18 cellular contexts compared by ENCODE assay signal in the genomic region with DNA sequence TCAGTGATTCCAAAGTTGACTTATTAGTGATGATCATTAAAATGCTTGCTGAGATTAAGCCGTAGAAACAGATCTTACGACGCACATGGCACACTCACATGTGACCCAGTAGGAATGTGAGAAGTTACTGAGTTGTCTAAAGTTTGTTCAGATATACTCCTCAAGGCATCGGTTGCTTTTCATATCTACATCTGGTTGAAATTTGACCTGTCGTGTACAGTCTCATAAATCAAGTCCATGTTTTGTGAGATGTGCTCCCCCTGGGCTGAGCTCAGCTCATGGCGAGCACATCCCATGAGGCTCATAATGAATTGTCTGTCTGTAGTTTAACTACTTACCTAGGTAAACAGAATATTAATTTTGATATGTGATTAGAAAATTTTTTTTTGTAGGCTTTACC.
DNase-seq lines count a peak whose midpoint lies in the region; ATAC-seq lines count a peak whose summit lies in the region.
"Had no signal": no experiment of that assay in that cellular context is flagged by ENCODE, and none has a peak within 500 bp of the region (broad histone marks: within the 10 kb centered on the region; RNA-seq: fewer than 3 reads in every experiment).

No MANE protein-coding gene starts in this region.

- no peak overlapping the region for H2AFZ ChIP-seq in trophoblast cell (ENCODE audit: insufficient read depth, low read length, poor library complexity)
- H2AFZ ChIP-seq: parathyroid adenoma had no signal

- H2BK5ac ChIP-seq in trophoblast cell (ENCODE audit: low read depth, low read length, poor library complexity) = no peak overlapping the region

- peaks cover 18% of the 10 kb centered on the region; the same call in 1 of the 2 replicates for H4K20me1 ChIP-seq in BLaER1

- H3K9me3 ChIP-seq in BLaER1 (no peaks in the 10 kb centered on the region), trophoblast cell (ENCODE audit: insufficient read depth, low read depth, low read length) (no peaks in the 10 kb centered on the region)
- H3K9me3 ChIP-seq: esophagus muscularis mucosa, sigmoid colon, thoracic aorta had no signal

- no peak overlapping the region for H2BK120ac ChIP-seq in trophoblast cell (ENCODE audit: insufficient read depth, low read length, poor library complexity)

- WGBS in trophoblast cell (ENCODE audit: extremely low coverage, insufficient coverage, insufficient read length) = no CpG with 5 or more reads among the region's 6 CpGs

- no peak overlapping the region for H3K4ac ChIP-seq in trophoblast cell (ENCODE audit: low read depth, low read length)

- H3K4me2 ChIP-seq in BLaER1 (peak overlapping the region; percentile 64), trophoblast cell (ENCODE audit: low read length) (no peak overlapping the region)

- H3K27ac ChIP-seq in BLaER1 (peak overlapping the region; percentile 29), trophoblast cell (ENCODE audit: low read depth, low read length) (no peak overlapping the region)
- H3K27ac ChIP-seq: esophagus muscularis mucosa, parathyroid adenoma, sigmoid colon, thoracic aorta had no signal

- H3K4me3 ChIP-seq in BLaER1 = no peak overlapping the region
- no peak overlapping the region for H3K4me3 ChIP-seq in trophoblast cell (ENCODE audit: low read depth, low read length)
- H3K4me3 ChIP-seq: esophagus muscularis mucosa, sigmoid colon, thoracic aorta had no signal

- H3K79me1 ChIP-seq in trophoblast cell (ENCODE audit: low read length) = no peaks in the 10 kb centered on the region

- H3K18ac ChIP-seq in trophoblast cell (ENCODE audit: low read length) = no peak overlapping the region

- H3K23ac ChIP-seq in trophoblast cell (ENCODE audit: low read length) = no peak overlapping the region

- H2BK12ac ChIP-seq in trophoblast cell (ENCODE audit: low read length) = no peak overlapping the region

- H3K27me3 ChIP-seq in BLaER1 = no peaks in the 10 kb centered on the region
- H3K27me3 ChIP-seq in trophoblast cell (ENCODE audit: insufficient read depth, low read length) = no peaks in the 10 kb centered on the region
- H3K27me3 ChIP-seq: esophagus muscularis mucosa, sigmoid colon had no signal

- no peak overlapping the region for H2AK5ac ChIP-seq in trophoblast cell (ENCODE audit: low read length)

- no peak overlapping the region for H3K9ac ChIP-seq in BLaER1
- H3K9ac ChIP-seq in trophoblast cell (ENCODE audit: low read length) = no peak overlapping the region
- H3K9ac ChIP-seq: parathyroid adenoma had no signal

- H4K8ac ChIP-seq in trophoblast cell (ENCODE audit: low read depth, low read length) = no peak overlapping the region

- DNase-seq in EH (ENCODE audit: low read depth) = peak; percentile 10
- DNase-seq in RPMI7951 (ENCODE audit: low read depth) = peak; percentile 9
- DNase-seq in mesenteric fat pad (ENCODE audit: low spot score) = peak; percentile 18
- no peak for DNase-seq in trophoblast cell
- DNase-seq: activated CD4-positive, alpha-beta T cell treated with anti-CD3 and anti-CD28 coated beads for 36 hours; H7; naive thymus-derived CD4-positive, alpha-beta T cell; NCI-H1105 treated with DMSO at 0.1 percent for 48 hours; NCI-H226; NK-92 treated with Interleukin-12 subunit alpha and Interleukin-12 subunit beta, amount 100 ng/mL, for 24 hours; RPMI8226; sigmoid colon had no signal

- H3K79me2 ChIP-seq in trophoblast cell (ENCODE audit: control insufficient read depth, insufficient read depth, low read length, poor library complexity) = no peaks in the 10 kb centered on the region

- no peak overlapping the region for H4K91ac ChIP-seq in trophoblast cell (ENCODE audit: low read depth, low read length)

- ATAC-seq in HG02623 (IDR thresholded peaks at IDR 0.05; ENCODE audit: unreplicated experiment) (no peak), GM21447 (IDR thresholded peaks at IDR 0.05; ENCODE audit: unreplicated experiment) (no peak)

- H3K14ac ChIP-seq in trophoblast cell (ENCODE audit: low read length) = no peak overlapping the region

- no peak overlapping the region for H4K12ac ChIP-seq in trophoblast cell (ENCODE audit: low read depth, low read length)

- H3K36me3 ChIP-seq in BLaER1 (peaks cover 86% of the 10 kb centered on the region), trophoblast cell (ENCODE audit: control insufficient read depth in 1 of 2, insufficient read depth in 2 of 2, low read length in 2 of 2) (peaks cover 45 to 63% of the 10 kb centered on the region in 2 experiments)

- peaks cover 76% of the 10 kb centered on the region for H3K4me1 ChIP-seq in BLaER1
- no peaks in the 10 kb centered on the region for H3K4me1 ChIP-seq in trophoblast cell (ENCODE audit: control insufficient read depth in 1 of 2, insufficient read depth in 2 of 2, low read length in 2 of 2)
- H3K4me1 ChIP-seq: parathyroid adenoma had no signal

Comparison
In these comparisons a context has a peak if more than half of its experiments do, and no peak if none do; other contexts are left out.
1. DNase-seq: peak in EH (single experiment), RPMI7951 (single experiment) and mesenteric fat pad (single experiment); none in trophoblast cell (0 of 2).